ENCODE assay signal across 8 cellular contexts in genomic region chr20:50190251-50191064, GRCh38. TPM values are rescaled to one million over a fixed set of nuclear protein-coding genes. Genes with fewer than 3 reads are reported as not detected.
A peak's percentile ranks its signal among the peaks of the same experiment; 100 is the strongest.
DNase-seq lines count a peak whose midpoint lies in the region; ATAC-seq and TF ChIP-seq lines count a peak whose summit lies in the region.

Gene CEBPB (plus strand): TSS chr20:50190830. CDS start chr20:50191034, 204 bp downstream.

- peak; percentile 39 for ATAC-seq in GM19025 (IDR thresholded peaks at IDR 0.05; ENCODE audit: low read depth, unreplicated experiment)

- DNase-seq in AG10803 (ENCODE audit: low read depth): peak; percentile 90
- peak; percentile 97 for DNase-seq in HS-5 (ENCODE audit: low read depth)
- peak; percentile 23 for DNase-seq in OCI-M2 (lab: John Stamatoyannopoulos, UW; ENCODE audit: unreplicated experiment)
- DNase-seq in activated T-cell treated with anti-CD3 and anti-CD28 coated beads for 24 hours (ENCODE audit: low read depth): peak; percentile 74
- DNase-seq in epithelial cell of esophagus (ENCODE audit: low read depth): peak; percentile 86
- peak; percentile 89 for DNase-seq in mucosa of gallbladder (ENCODE audit: low spot score)
- DNase-seq in stimulated activated CD8-positive, alpha-beta memory T cell treated with anti-CD3 and anti-CD28 coated beads, Interleukin-4, amount 100 ng/mL, for 48 hours: peak; percentile 90

- TF ChIP-seq CTCF in AG10803 (conservative IDR thresholded peaks at IDR 0.05; ENCODE audit: low read length) (peak; percentile 60), epithelial cell of esophagus (IDR thresholded peaks at IDR 0.05; ENCODE audit: insufficient read depth, low read depth, low read length, missing control alignments) (peak; percentile 50)

- H3K4me3 ChIP-seq in AG10803 (ENCODE audit: low read length) (peak within 1 kb of the TSS; percentile 100), epithelial cell of esophagus (ENCODE audit: low read length) (peak within 1 kb of the TSS; percentile 86)

RNA-seq across cellular contexts. Expression of gene CEBPB, which starts in this region (rescaled TPM):
- 87.4 TPM for total RNA-seq in mucosa of gallbladder

Comparison
In these comparisons a context has a peak if more than half of its experiments do, and no peak if none do; other contexts are left out.
1. Peak in every context shown above with its lines: DNase-seq, ATAC-seq and H3K4me3 ChIP-seq.
2. DNase-seq: peak in every context shown above with its lines; median percentile 97 in HS-5; 90 in AG10803; 90 in stimulated activated CD8-positive, alpha-beta memory T cell treated with anti-CD3 and anti-CD28 coated beads, Interleukin-4, amount 100 ng/mL, for 48 hours; 89 in mucosa of gallbladder; 86 in epithelial cell of esophagus; 74 in activated T-cell treated with anti-CD3 and anti-CD28 coated beads for 24 hours; 23 in OCI-M2.